36 cellular contexts compared by ENCODE assay signal in the genomic region with DNA sequence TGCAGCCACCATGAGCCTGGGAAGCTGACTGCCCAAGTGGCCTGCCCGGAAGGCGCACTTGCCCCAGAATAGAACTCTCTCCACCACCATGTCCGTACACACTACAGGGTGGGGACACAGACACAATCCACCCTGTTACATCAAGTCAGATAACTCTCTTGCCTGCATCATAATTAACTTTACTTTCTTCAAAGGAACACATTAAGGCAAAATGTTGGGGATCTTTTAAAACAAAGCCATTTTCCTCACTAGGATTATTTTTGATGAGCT. TPM values are rescaled to one million over a fixed set of nuclear protein-coding genes. Genes with fewer than 3 reads are reported as not detected.
"Had no signal": no experiment of that assay in that cellular context is flagged by ENCODE, and none has a peak within 500 bp of the region (broad histone marks: within the 10 kb centered on the region; RNA-seq: fewer than 3 reads in every experiment).

No MANE protein-coding gene starts in this region.

- H3K27ac Mint-ChIP-seq: activated CD4-positive, alpha-beta memory T cell treated with anti-CD3 and anti-CD28 coated beads for 36 hours; activated CD4-positive, alpha-beta T cell treated with anti-CD3 and anti-CD28 coated beads for 36 hours; activated CD4-positive, alpha-beta T cell treated with anti-CD3 and anti-CD28 coated beads, Interleukin-2, amount 10 ng/mL, durations not matched to agents 24 days and 14 days; activated CD8-positive, alpha-beta memory T cell treated with anti-CD3 and anti-CD28 coated beads, Interleukin-2, amount 10 ng/mL, durations not matched to agents 7 days and 5 days; activated CD8-positive, alpha-beta T cell treated with anti-CD3 and anti-CD28 coated beads, Interleukin-2, amount 10 ng/mL, durations not matched to agents 7 days and 5 days; activated naive CD4-positive, alpha-beta T cell treated with anti-CD3 and anti-CD28 coated beads for 36 hours; activated naive CD4-positive, alpha-beta T cell treated with anti-CD3 and anti-CD28 coated beads, Interleukin-2, amount 50 U/mL, for 24 hours; activated naive CD8-positive, alpha-beta T cell treated with anti-CD3 and anti-CD28 coated beads for 36 hours; activated naive CD8-positive, alpha-beta T cell treated with anti-CD3 and anti-CD28 coated beads, Interleukin-2, amount 50 U/mL, for 24 hours; activated T-helper 1 cell treated with anti-CD3 and anti-CD28 coated beads, Interleukin-12 subunit alpha, Interleukin-12 subunit beta, Interleukin-2, Interleukin-4 antibody, amounts not matched to agents 30 ng/mL and 10 ng/mL and 1 ng/mL, durations not matched to agents 14 hours and 24 hours and 36 hours; activated T-helper 2 cell treated with anti-CD3 and anti-CD28 coated beads, Interferon-gamma antibody, Interleukin-2, Interleukin-4, amounts not matched to agents 10 μg/mL and 5 μg/mL and 100 μg/mL, durations not matched to agents 14 hours and 24 hours and 36 hours; brain had no signal

- H3K4me1 ChIP-seq: adrenal gland, ascending aorta, breast epithelium, esophagus squamous epithelium, gastrocnemius medialis, heart right ventricle had no signal

- H3K36me3 ChIP-seq: adrenal gland, ascending aorta, breast epithelium, cardiac muscle cell, esophagus squamous epithelium, gastrocnemius medialis, heart right ventricle had no signal

- H3K9me3 Mint-ChIP-seq: activated CD4-positive, alpha-beta memory T cell treated with anti-CD3 and anti-CD28 coated beads for 36 hours; activated CD4-positive, alpha-beta T cell treated with anti-CD3 and anti-CD28 coated beads, Interleukin-2, amount 10 ng/mL, durations not matched to agents 24 days and 14 days; activated naive CD4-positive, alpha-beta T cell treated with anti-CD3 and anti-CD28 coated beads for 36 hours; activated naive CD4-positive, alpha-beta T cell treated with anti-CD3 and anti-CD28 coated beads, Interleukin-2, amount 50 U/mL, for 24 hours; activated naive CD8-positive, alpha-beta T cell treated with anti-CD3 and anti-CD28 coated beads for 36 hours; activated naive CD8-positive, alpha-beta T cell treated with anti-CD3 and anti-CD28 coated beads, Interleukin-2, amount 50 U/mL, for 24 hours; activated T-helper 1 cell treated with anti-CD3 and anti-CD28 coated beads, Interleukin-12 subunit alpha, Interleukin-12 subunit beta, Interleukin-2, Interleukin-4 antibody, amounts not matched to agents 30 ng/mL and 10 ng/mL and 1 ng/mL, durations not matched to agents 14 hours and 24 hours and 36 hours; activated T-helper 2 cell treated with anti-CD3 and anti-CD28 coated beads, Interferon-gamma antibody, Interleukin-2, Interleukin-4, amounts not matched to agents 10 μg/mL and 5 μg/mL and 100 μg/mL, durations not matched to agents 14 hours and 24 hours and 36 hours; brain; central memory CD8-positive, alpha-beta T cell had no signal

- H3K4me1 Mint-ChIP-seq: activated CD4-positive, alpha-beta T cell treated with anti-CD3 and anti-CD28 coated beads for 36 hours; activated CD4-positive, alpha-beta T cell treated with anti-CD3 and anti-CD28 coated beads, Interleukin-2, amount 10 ng/mL, durations not matched to agents 24 days and 14 days; activated CD8-positive, alpha-beta memory T cell treated with anti-CD3 and anti-CD28 coated beads, Interleukin-2, amount 10 ng/mL, durations not matched to agents 7 days and 5 days; activated naive CD4-positive, alpha-beta T cell treated with anti-CD3 and anti-CD28 coated beads, Interleukin-2, amount 50 U/mL, for 24 hours; activated naive CD8-positive, alpha-beta T cell treated with anti-CD3 and anti-CD28 coated beads for 36 hours; activated naive CD8-positive, alpha-beta T cell treated with anti-CD3 and anti-CD28 coated beads, Interleukin-2, amount 50 U/mL, for 24 hours; central memory CD8-positive, alpha-beta T cell had no signal

- H3K27me3 ChIP-seq: adrenal gland, ascending aorta, breast epithelium, cardiac muscle cell, gastrocnemius medialis had no signal

- H3K4me3 Mint-ChIP-seq: activated CD4-positive, alpha-beta memory T cell treated with anti-CD3 and anti-CD28 coated beads for 36 hours; activated CD4-positive, alpha-beta T cell treated with anti-CD3 and anti-CD28 coated beads for 36 hours; activated CD4-positive, alpha-beta T cell treated with anti-CD3 and anti-CD28 coated beads, Interleukin-2, amount 10 ng/mL, durations not matched to agents 24 days and 14 days; activated CD8-positive, alpha-beta memory T cell treated with anti-CD3 and anti-CD28 coated beads, Interleukin-2, amount 10 ng/mL, durations not matched to agents 7 days and 5 days; activated CD8-positive, alpha-beta T cell treated with anti-CD3 and anti-CD28 coated beads, Interleukin-2, amount 10 ng/mL, durations not matched to agents 7 days and 5 days; activated naive CD4-positive, alpha-beta T cell treated with anti-CD3 and anti-CD28 coated beads for 36 hours; activated naive CD4-positive, alpha-beta T cell treated with anti-CD3 and anti-CD28 coated beads, Interleukin-2, amount 50 U/mL, for 24 hours; activated naive CD8-positive, alpha-beta T cell treated with anti-CD3 and anti-CD28 coated beads for 36 hours; activated naive CD8-positive, alpha-beta T cell treated with anti-CD3 and anti-CD28 coated beads, Interleukin-2, amount 50 U/mL, for 24 hours; activated T-helper 1 cell treated with anti-CD3 and anti-CD28 coated beads, Interleukin-12 subunit alpha, Interleukin-12 subunit beta, Interleukin-2, Interleukin-4 antibody, amounts not matched to agents 30 ng/mL and 10 ng/mL and 1 ng/mL, durations not matched to agents 14 hours and 24 hours and 36 hours; brain; central memory CD8-positive, alpha-beta T cell had no signal

- H3K9me3 ChIP-seq: adrenal gland, ascending aorta, breast epithelium, esophagus squamous epithelium, gastrocnemius medialis, heart right ventricle had no signal

- H3K36me3 Mint-ChIP-seq: activated CD4-positive, alpha-beta memory T cell treated with anti-CD3 and anti-CD28 coated beads for 36 hours; activated CD8-positive, alpha-beta memory T cell treated with anti-CD3 and anti-CD28 coated beads, Interleukin-2, amount 10 ng/mL, durations not matched to agents 7 days and 5 days; activated naive CD4-positive, alpha-beta T cell treated with anti-CD3 and anti-CD28 coated beads, Interleukin-2, amount 50 U/mL, for 24 hours; activated naive CD8-positive, alpha-beta T cell treated with anti-CD3 and anti-CD28 coated beads for 36 hours; brain had no signal

- H3K27me3 Mint-ChIP-seq: activated CD4-positive, alpha-beta T cell treated with anti-CD3 and anti-CD28 coated beads, Interleukin-2, amount 10 ng/mL, durations not matched to agents 24 days and 14 days; activated CD8-positive, alpha-beta memory T cell treated with anti-CD3 and anti-CD28 coated beads, Interleukin-2, amount 10 ng/mL, durations not matched to agents 7 days and 5 days; activated naive CD4-positive, alpha-beta T cell treated with anti-CD3 and anti-CD28 coated beads, Interleukin-2, amount 50 U/mL, for 24 hours; activated naive CD8-positive, alpha-beta T cell treated with anti-CD3 and anti-CD28 coated beads, Interleukin-2, amount 50 U/mL, for 24 hours had no signal

- ATAC-seq: activated CD4-positive, alpha-beta T cell treated with anti-CD3 and anti-CD28 coated beads for 36 hours; activated CD8-positive, alpha-beta memory T cell treated with anti-CD3 and anti-CD28 coated beads, Interleukin-2, amount 10 ng/mL, durations not matched to agents 7 days and 5 days; activated CD8-positive, alpha-beta T cell treated with anti-CD3 and anti-CD28 coated beads, Interleukin-2, amount 10 ng/mL, durations not matched to agents 7 days and 5 days; activated naive CD8-positive, alpha-beta T cell treated with anti-CD3 and anti-CD28 coated beads, Interleukin-2, amount 50 U/mL, for 24 hours; gastrocnemius medialis; heart right ventricle had no signal

- H3K4me3 ChIP-seq: adrenal gland, ascending aorta, breast epithelium, cardiac muscle cell, esophagus squamous epithelium, gastrocnemius medialis, heart right ventricle had no signal

- H3K27ac ChIP-seq: adrenal gland, ascending aorta, breast epithelium, cardiac muscle cell, epithelial cell of prostate, esophagus squamous epithelium, gastrocnemius medialis, heart right ventricle had no signal

- DNase-seq: activated CD4-positive, alpha-beta memory T cell treated with anti-CD3 and anti-CD28 coated beads for 36 hours; activated CD4-positive, alpha-beta T cell treated with anti-CD3 and anti-CD28 coated beads for 36 hours; activated CD4-positive, alpha-beta T cell treated with anti-CD3 and anti-CD28 coated beads, Interleukin-2, amount 10 ng/mL, durations not matched to agents 24 days and 14 days; activated CD4-positive, CD25-positive, alpha-beta regulatory T cell; activated CD4-positive, CD25-positive, alpha-beta regulatory T cell treated with anti-CD3 and anti-CD28 coated beads, Interleukin-2, amount 50 U/mL, for 72 hours; activated CD8-positive, alpha-beta memory T cell treated with anti-CD3 and anti-CD28 coated beads, Interleukin-2, amount 10 ng/mL, durations not matched to agents 7 days and 5 days; activated CD8-positive, alpha-beta memory T cell treated with anti-CD3 and anti-CD28 coated beads, Interleukin-2, amount 50 U/mL, for 4 hours; activated CD8-positive, alpha-beta T cell treated with anti-CD3 and anti-CD28 coated beads, Interleukin-2, amount 10 ng/mL, durations not matched to agents 7 days and 5 days; activated naive CD4-positive, alpha-beta T cell treated with anti-CD3 and anti-CD28 coated beads for 36 hours; activated naive CD8-positive, alpha-beta T cell treated with anti-CD3 and anti-CD28 coated beads for 36 hours; activated naive CD8-positive, alpha-beta T cell treated with anti-CD3 and anti-CD28 coated beads, Interleukin-2, amount 50 U/mL, for 24 hours; activated T-cell treated with anti-CD3 and anti-CD28 coated beads, Interleukin-2, amount 50 U/mL, for 1 hour; activated T-cell treated with anti-CD3 and anti-CD28 coated beads, Interleukin-2, amount 50 U/mL, for 48 hours; adrenal gland; cortex of kidney; dermis blood vessel endothelial cell; effector CD8-positive, alpha-beta T cell; esophagus squamous epithelium; gastrocnemius medialis; heart right ventricle; T-helper 2 cell had no signal

RNA-seq across cellular contexts. Expression of gene VSTM2B, which starts 23.3 kb away (rescaled TPM):
- total RNA-seq: activated CD4-positive, alpha-beta memory T cell treated with anti-CD3 and anti-CD28 coated beads for 36 hours; activated CD4-positive, alpha-beta T cell treated with anti-CD3 and anti-CD28 coated beads for 36 hours; activated CD4-positive, alpha-beta T cell treated with anti-CD3 and anti-CD28 coated beads, Interleukin-2, amount 10 ng/mL, durations not matched to agents 24 days and 14 days; activated CD8-positive, alpha-beta memory T cell treated with anti-CD3 and anti-CD28 coated beads for 36 hours; activated CD8-positive, alpha-beta memory T cell treated with anti-CD3 and anti-CD28 coated beads, Interleukin-2, amount 10 ng/mL, durations not matched to agents 7 days and 5 days; activated CD8-positive, alpha-beta T cell treated with anti-CD3 and anti-CD28 coated beads, Interleukin-2, amount 10 ng/mL, durations not matched to agents 7 days and 5 days; activated naive CD4-positive, alpha-beta T cell treated with anti-CD3 and anti-CD28 coated beads for 36 hours; activated naive CD8-positive, alpha-beta T cell treated with anti-CD3 and anti-CD28 coated beads for 36 hours; activated T-helper 1 cell treated with anti-CD3 and anti-CD28 coated beads, Interleukin-12 subunit alpha, Interleukin-12 subunit beta, Interleukin-2, Interleukin-4 antibody, amounts not matched to agents 30 ng/mL and 10 ng/mL and 1 ng/mL, durations not matched to agents 14 hours and 24 hours and 36 hours; activated T-helper 2 cell treated with anti-CD3 and anti-CD28 coated beads, Interferon-gamma antibody, Interleukin-2, Interleukin-4, amounts not matched to agents 10 μg/mL and 5 μg/mL and 100 μg/mL, durations not matched to agents 14 hours and 24 hours and 36 hours; adrenal gland; ascending aorta; breast epithelium; dermis blood vessel endothelial cell; endothelial cell of umbilical vein; esophagus squamous epithelium; fibroblast of lung; fibroblast of villous mesenchyme; gastrocnemius medialis; heart right ventricle; T-helper 1 cell treated with Interleukin-12 subunit alpha and Interleukin-12 subunit beta and Interleukin-4 antibody, amounts not matched to agents 30 ng/mL and 1 ng/mL, for 36 hours had no signal
- polyA plus RNA-seq: cardiac muscle cell, endothelial cell of umbilical vein, esophagus, fibroblast of lung, heart right ventricle had no signal
